In genomic region chr17:17708816-17709215, GRCh38 we compare ENCODE assay signal across 18 cellular contexts. TPM values are rescaled to one million over a fixed set of nuclear protein-coding genes. Genes with fewer than 3 reads are reported as not detected.
DNase-seq lines count a peak whose midpoint lies in the region; ATAC-seq and TF ChIP-seq lines count a peak whose summit lies in the region.
"Had no signal": no experiment of that assay in that cellular context is flagged by ENCODE, and none has a peak within 500 bp of the region (broad histone marks: within the 10 kb centered on the region; RNA-seq: fewer than 3 reads in every experiment).

No MANE protein-coding gene starts in this region.

- no TSS peak for BruUV-seq in MCF 10A (replicated peaks; lab: Mats Ljungman, UMichigan)

- H3K4me3 ChIP-seq in breast epithelium (no peak overlapping the region), mesenchymal stem cell (ENCODE audit: insufficient read depth in 1 of 2, low read depth in 1 of 2, low read length in 2 of 2) (no peak overlapping the region)
- H3K4me3 ChIP-seq: GM12878 had no signal

- H3K27ac Mint-ChIP-seq in MCF 10A (ENCODE audit: low read depth, unreplicated experiment), result no peak overlapping the region
- H3K27ac Mint-ChIP-seq in type B pancreatic cell, result peak overlapping the region; percentile 86
- H3K27ac Mint-ChIP-seq: CD4-positive, alpha-beta memory T cell had no signal

- no peak overlapping the region for H2AFZ ChIP-seq in mesenchymal stem cell (ENCODE audit: low read depth, low read length)

- POLR2A ChIA-PET in MCF 10A (lab: Yijun Ruan, JAX) (interaction anchor here (0.6 kb wide), 1 partner anchor 24 kb away, joined by 3 read pairs; no protein-coding TSS in a partner anchor), RWPE1 (lab: Yijun Ruan, JAX; ENCODE audit: low non-redundant PET) (no interaction called here)

- H2BK15ac ChIP-seq in mesenchymal stem cell (ENCODE audit: low read depth, poor library complexity, severe bottlenecking), result no peak overlapping the region

- H3K9me3 Mint-ChIP-seq in MCF 10A (ENCODE audit: unreplicated experiment) (no peaks in the 10 kb centered on the region), type B pancreatic cell (no peaks in the 10 kb centered on the region)
- H3K9me3 Mint-ChIP-seq: CD4-positive, alpha-beta memory T cell had no signal

- H3K4me1 Mint-ChIP-seq in MCF 10A (ENCODE audit: insufficient read depth, unreplicated experiment) (peaks cover 14% of the 10 kb centered on the region), type B pancreatic cell (ENCODE audit: unreplicated experiment) (peaks cover 46% of the 10 kb centered on the region)

- no peak overlapping the region for H4K8ac ChIP-seq in mesenchymal stem cell (ENCODE audit: low read length)

- H4K91ac ChIP-seq in mesenchymal stem cell (ENCODE audit: low read length), result no peak overlapping the region

- no peak overlapping the region for H3K14ac ChIP-seq in mesenchymal stem cell (ENCODE audit: low read length in 2 of 2)

- H3K23ac ChIP-seq in mesenchymal stem cell (ENCODE audit: low read length in 2 of 2), result no peak overlapping the region

- 92% methylated on average over 9 of the region's 9 CpGs for WGBS in mesenchymal stem cell

- no peak overlapping the region for H3K9ac ChIP-seq in mesenchymal stem cell (ENCODE audit: low read length)

- no peak overlapping the region for H2BK5ac ChIP-seq in mesenchymal stem cell (ENCODE audit: low read depth, low read length, poor library complexity, severe bottlenecking)

- CTCF ChIA-PET in MCF 10A (lab: Yijun Ruan, JAX) (interaction anchor here (0.6 to 1.1 kb wide), 2 partner anchors 15 to 167 kb away, joined by 3 to 4 read pairs; no protein-coding TSS in a partner anchor), RWPE1 (lab: Yijun Ruan, JAX) (no interaction called here)

- TF ChIP-seq POLR2A in breast epithelium (IDR thresholded peaks at IDR 0.05), result no peak

- TF ChIP-seq CTCF in breast epithelium (IDR thresholded peaks at IDR 0.05) (no peak), MCF 10A (IDR thresholded peaks at IDR 0.05; ENCODE audit: unreplicated experiment) (no peak), RWPE1 (conservative IDR thresholded peaks at IDR 0.05; ENCODE audit: low read depth) (no peak), type B pancreatic cell (conservative IDR thresholded peaks at IDR 0.05) (no peak)

- peak overlapping the region; percentile 25 to 75 for H3K18ac ChIP-seq in mesenchymal stem cell (ENCODE audit: low read depth in 1 of 2, low read length in 2 of 2)

- H3K79me1 ChIP-seq in mesenchymal stem cell (replicated peaks; ENCODE audit: low read length, poor library complexity, severe bottlenecking), result peaks cover 30% of the 10 kb centered on the region

- peaks cover 15 to 33% of the 10 kb centered on the region in 2 donors for H3K4me1 ChIP-seq in breast epithelium
- H3K4me1 ChIP-seq in mesenchymal stem cell (ENCODE audit: control insufficient read depth, insufficient read depth, low read depth, low read length), result peaks cover 63% of the 10 kb centered on the region
- H3K4me1 ChIP-seq: BE2C had no signal

- H3K27me3 Mint-ChIP-seq in MCF 10A (ENCODE audit: insufficient read depth, unreplicated experiment) (no peaks in the 10 kb centered on the region), type B pancreatic cell (no peaks in the 10 kb centered on the region)
- H3K27me3 Mint-ChIP-seq: CD4-positive, alpha-beta memory T cell had no signal

- H3K4me2 ChIP-seq in mesenchymal stem cell (ENCODE audit: low read length, poor library complexity, severe bottlenecking), result no peak overlapping the region

- DNase-seq in breast epithelium (ENCODE audit: low spot score in 2 of 2) (no peak), MCF 10A (ENCODE audit: unreplicated experiment) (no peak), RWPE1 (ENCODE audit: low spot score) (no peak), mesenchymal stem cell (no peak), type B pancreatic cell (ENCODE audit: extremely low spot score, unreplicated experiment) (no peak), GM19238 (ENCODE audit: insufficient read length, low spot score) (no peak), Kasumi-1 (lab: John Stamatoyannopoulos, UW) (no peak)
- DNase-seq: BE2C; CD4-positive, alpha-beta memory T cell; DMS53; EL; NCI-H1092 treated with DMSO at 0.1 percent for 48 hours; NCI-H748 treated with DMSO at 0.1 percent for 48 hours; NK-92 treated with Interleukin-12 subunit alpha and Interleukin-12 subunit beta, amount 100 ng/mL, for 24 hours; SHP77 treated with DMSO at 0.1 percent for 48 hours had no signal

- H3K9me3 ChIP-seq in breast epithelium (no peaks in the 10 kb centered on the region), mesenchymal stem cell (ENCODE audit: control insufficient read depth, low read length) (no peaks in the 10 kb centered on the region)
- H3K9me3 ChIP-seq: BE2C had no signal

- no peak for ATAC-seq in HG03442 (IDR thresholded peaks at IDR 0.05; ENCODE audit: unreplicated experiment)
- ATAC-seq: GM12878, SK-N-SH treated with all-trans-retinoic acid at 6 μM for 48 hours had no signal

- H3K4ac ChIP-seq in mesenchymal stem cell (ENCODE audit: low read depth in 1 of 2, low read length in 2 of 2), result peak overlapping the region in 1 of 2 experiments; percentile 24

- peak overlapping the region; percentile 28 to 65 for H2BK12ac ChIP-seq in mesenchymal stem cell (ENCODE audit: low read length in 2 of 2)

- H3K36me3 ChIP-seq in breast epithelium (no peaks in the 10 kb centered on the region), mesenchymal stem cell (ENCODE audit: control insufficient read depth in 1 of 2, insufficient read depth in 2 of 2, low read depth in 1 of 2, low read length in 2 of 2) (peaks cover 2 to 5% of the 10 kb centered on the region in 2 experiments)
- H3K36me3 ChIP-seq: BE2C had no signal

- H3K4me3 Mint-ChIP-seq in MCF 10A (ENCODE audit: unreplicated experiment) (no peak overlapping the region), type B pancreatic cell (no peak overlapping the region)
- H3K4me3 Mint-ChIP-seq: CD4-positive, alpha-beta memory T cell had no signal

- H3K27me3 ChIP-seq in breast epithelium (no peaks in the 10 kb centered on the region), mesenchymal stem cell (ENCODE audit: control insufficient read depth in 1 of 2, insufficient read depth in 1 of 2, low read length in 2 of 2) (no peaks in the 10 kb centered on the region)
- H3K27me3 ChIP-seq: BE2C had no signal

- no peak overlapping the region for H2BK120ac ChIP-seq in mesenchymal stem cell (ENCODE audit: low read depth, low read length)

- H3K27ac ChIP-seq in breast epithelium (peak overlapping the region; percentile 91 to 92), RWPE1 (peak overlapping the region; percentile 89), mesenchymal stem cell (ENCODE audit: low read length, poor library complexity, severe bottlenecking) (no peak overlapping the region)

- intact Hi-C loops in breast epithelium (cut with DNase I; ENCODE audit: low total_unique reads), result no loop called here
- intact Hi-C loops in MCF 10A (cut with micrococcal nuclease), result no loop called here

- H3K36me3 Mint-ChIP-seq in MCF 10A (ENCODE audit: insufficient read depth, unreplicated experiment) (peaks cover 13% of the 10 kb centered on the region), type B pancreatic cell (peaks cover 4% of the 10 kb centered on the region)

- peak overlapping the region; percentile 46 for H2AK5ac ChIP-seq in mesenchymal stem cell (ENCODE audit: low read length, severe bottlenecking)

RNA-seq across cellular contexts. Expression of gene RAI1, which starts 27.6 kb away (rescaled TPM):
- 10 to 100 TPM in 2 of 3 donors, 1 to 10 TPM in 1; 5.6 to 25.6 (median 20.6) TPM for total RNA-seq in breast epithelium
- 30.4 and 34.6 TPM in 2 replicates for total RNA-seq in MCF 10A (2022)
- polyA plus RNA-seq in mesenchymal stem cell (2013, experiment 1 of 2), result 24.1 TPM
- polyA plus RNA-seq in mesenchymal stem cell (2013, experiment 2 of 2), result 22.8 TPM
- total RNA-seq in type B pancreatic cell (ENCODE audit: low replicate concordance), result 61.1 and 61.3 TPM in 2 replicates
